ENCODE assay signal across 3 cellular contexts in the genomic region with DNA sequence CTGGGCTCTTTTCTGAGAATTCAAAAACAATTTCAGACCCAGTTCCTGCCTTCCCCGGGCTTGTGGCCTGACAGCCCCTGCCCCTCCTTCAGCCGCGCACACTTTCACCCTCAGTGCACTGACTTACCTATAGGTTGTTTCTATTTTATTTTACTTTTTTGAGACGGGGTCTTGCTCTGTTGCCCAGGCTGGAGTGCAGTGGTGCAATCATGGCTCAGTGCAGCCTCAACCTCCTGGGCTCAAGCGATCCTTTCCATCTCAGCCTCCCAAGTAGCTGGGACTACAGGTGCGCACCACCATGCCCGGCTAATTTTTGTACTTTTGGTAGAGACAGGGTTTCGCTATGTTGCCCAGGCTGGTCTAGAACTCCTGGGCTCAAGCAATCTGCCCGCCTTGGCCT. TPM values are rescaled to one million over a fixed set of nuclear protein-coding genes. Genes with fewer than 3 reads are reported as not detected.
"Had no signal": no experiment of that assay in that cellular context is flagged by ENCODE, and none has a peak within 500 bp of the region (broad histone marks: within the 10 kb centered on the region; RNA-seq: fewer than 3 reads in every experiment).

No MANE protein-coding gene starts in this region.

RNA-seq across cellular contexts. Expression of a gene that starts 1.5 kb away (rescaled TPM):
- total RNA-seq: LHCN-M2, M059J, NCI-H460 had no signal
